Comparison of ENCODE assay signal across 25 cellular contexts in genomic region chr11:110389946-110390345, GRCh38.
"Had no signal": no experiment of that assay in that cellular context is flagged by ENCODE, and none has a peak within 500 bp of the region (broad histone marks: within the 10 kb centered on the region; RNA-seq: fewer than 3 reads in every experiment).

No MANE protein-coding gene starts in this region.

- H3K9me3 ChIP-seq: esophagus muscularis mucosa, lower lobe of right lung, mucosa of descending colon had no signal

- H3K27me3 ChIP-seq: dorsolateral prefrontal cortex, esophagus muscularis mucosa, gastroesophageal sphincter, heart right ventricle, left lung had no signal

- H3K4me3 ChIP-seq: coronary artery, dorsolateral prefrontal cortex, esophagus muscularis mucosa, gastroesophageal sphincter, heart right ventricle, left lung, lower lobe of right lung, mucosa of descending colon had no signal

- H3K4me1 Mint-ChIP-seq: mesothelial cell of epicardium, naive B cell had no signal

- H3K27ac Mint-ChIP-seq: mesothelial cell of epicardium, naive B cell had no signal

- DNase-seq: dermis blood vessel endothelial cell; dorsolateral prefrontal cortex; effector CD4-positive, alpha-beta T cell; effector memory CD4-positive, alpha-beta T cell; foreskin keratinocyte; glutamatergic neuron; head of caudate nucleus; heart right ventricle; hippocampal formation; left cardiac atrium; left lung; left ventricle myocardium superior; lower lobe of right lung; mesenchymal stem cell; mucosa of descending colon; naive B cell had no signal

- H3K36me3 Mint-ChIP-seq: mesothelial cell of epicardium had no signal

- H3K27ac ChIP-seq: coronary artery, dorsolateral prefrontal cortex, esophagus muscularis mucosa, foreskin keratinocyte, gastroesophageal sphincter, heart right ventricle, left lung, lower lobe of right lung had no signal

- FAIRE-seq: colon, endothelial cell of umbilical vein, frontal cortex, islet of Langerhans, keratinocyte had no signal

- H3K4me3 Mint-ChIP-seq: mesothelial cell of epicardium, naive B cell had no signal

- H3K36me3 ChIP-seq: esophagus muscularis mucosa, gastroesophageal sphincter, heart right ventricle, left lung, lower lobe of right lung had no signal

- ATAC-seq: foreskin keratinocyte, gastroesophageal sphincter, heart right ventricle, left cardiac atrium, left lung, left ventricle myocardium superior, lower lobe of right lung, mucosa of descending colon had no signal

- H3K4me1 ChIP-seq: esophagus muscularis mucosa, foreskin keratinocyte, gastroesophageal sphincter, heart right ventricle, left lung, lower lobe of right lung had no signal
